ENCODE assay signal across 33 cellular contexts in genomic region chr2:138012968-138013367, GRCh38. TPM values are rescaled to one million over a fixed set of nuclear protein-coding genes. Genes with fewer than 3 reads are reported as not detected.
"Had no signal": no experiment of that assay in that cellular context is flagged by ENCODE, and none has a peak within 500 bp of the region (broad histone marks: within the 10 kb centered on the region; RNA-seq: fewer than 3 reads in every experiment).

No MANE protein-coding gene starts in this region.

- H3K4me1 ChIP-seq: adrenal gland, body of pancreas had no signal

- H3K36me3 ChIP-seq: adrenal gland had no signal

- ATAC-seq: activated CD4-positive, alpha-beta T cell treated with anti-CD3 and anti-CD28 coated beads for 36 hours; activated CD8-positive, alpha-beta memory T cell treated with anti-CD3 and anti-CD28 coated beads, Interleukin-2, amount 10 ng/mL, durations not matched to agents 7 days and 5 days; activated CD8-positive, alpha-beta T cell treated with anti-CD3 and anti-CD28 coated beads, Interleukin-2, amount 10 ng/mL, durations not matched to agents 7 days and 5 days; activated naive CD8-positive, alpha-beta T cell treated with anti-CD3 and anti-CD28 coated beads, Interleukin-2, amount 50 U/mL, for 24 hours; body of pancreas had no signal

- H3K36me3 Mint-ChIP-seq: activated CD4-positive, alpha-beta memory T cell treated with anti-CD3 and anti-CD28 coated beads for 36 hours; activated CD8-positive, alpha-beta memory T cell treated with anti-CD3 and anti-CD28 coated beads, Interleukin-2, amount 10 ng/mL, durations not matched to agents 7 days and 5 days; activated naive CD4-positive, alpha-beta T cell treated with anti-CD3 and anti-CD28 coated beads, Interleukin-2, amount 50 U/mL, for 24 hours; activated naive CD8-positive, alpha-beta T cell treated with anti-CD3 and anti-CD28 coated beads for 36 hours had no signal

- H3K4me3 Mint-ChIP-seq: activated CD4-positive, alpha-beta memory T cell treated with anti-CD3 and anti-CD28 coated beads for 36 hours; activated CD4-positive, alpha-beta T cell treated with anti-CD3 and anti-CD28 coated beads for 36 hours; activated CD4-positive, alpha-beta T cell treated with anti-CD3 and anti-CD28 coated beads, Interleukin-2, amount 10 ng/mL, durations not matched to agents 24 days and 14 days; activated CD8-positive, alpha-beta memory T cell treated with anti-CD3 and anti-CD28 coated beads, Interleukin-2, amount 10 ng/mL, durations not matched to agents 7 days and 5 days; activated CD8-positive, alpha-beta T cell treated with anti-CD3 and anti-CD28 coated beads, Interleukin-2, amount 10 ng/mL, durations not matched to agents 7 days and 5 days; activated naive CD4-positive, alpha-beta T cell treated with anti-CD3 and anti-CD28 coated beads for 36 hours; activated naive CD4-positive, alpha-beta T cell treated with anti-CD3 and anti-CD28 coated beads, Interleukin-2, amount 50 U/mL, for 24 hours; activated naive CD8-positive, alpha-beta T cell treated with anti-CD3 and anti-CD28 coated beads for 36 hours; activated naive CD8-positive, alpha-beta T cell treated with anti-CD3 and anti-CD28 coated beads, Interleukin-2, amount 50 U/mL, for 24 hours; activated T-helper 1 cell treated with anti-CD3 and anti-CD28 coated beads, Interleukin-12 subunit alpha, Interleukin-12 subunit beta, Interleukin-2, Interleukin-4 antibody, amounts not matched to agents 30 ng/mL and 10 ng/mL and 1 ng/mL, durations not matched to agents 14 hours and 24 hours and 36 hours had no signal

- H3K9me3 Mint-ChIP-seq: activated CD4-positive, alpha-beta memory T cell treated with anti-CD3 and anti-CD28 coated beads for 36 hours; activated CD4-positive, alpha-beta T cell treated with anti-CD3 and anti-CD28 coated beads, Interleukin-2, amount 10 ng/mL, durations not matched to agents 24 days and 14 days; activated naive CD4-positive, alpha-beta T cell treated with anti-CD3 and anti-CD28 coated beads for 36 hours; activated naive CD4-positive, alpha-beta T cell treated with anti-CD3 and anti-CD28 coated beads, Interleukin-2, amount 50 U/mL, for 24 hours; activated naive CD8-positive, alpha-beta T cell treated with anti-CD3 and anti-CD28 coated beads for 36 hours; activated naive CD8-positive, alpha-beta T cell treated with anti-CD3 and anti-CD28 coated beads, Interleukin-2, amount 50 U/mL, for 24 hours; activated T-helper 1 cell treated with anti-CD3 and anti-CD28 coated beads, Interleukin-12 subunit alpha, Interleukin-12 subunit beta, Interleukin-2, Interleukin-4 antibody, amounts not matched to agents 30 ng/mL and 10 ng/mL and 1 ng/mL, durations not matched to agents 14 hours and 24 hours and 36 hours; activated T-helper 2 cell treated with anti-CD3 and anti-CD28 coated beads, Interferon-gamma antibody, Interleukin-2, Interleukin-4, amounts not matched to agents 10 μg/mL and 5 μg/mL and 100 μg/mL, durations not matched to agents 14 hours and 24 hours and 36 hours had no signal

- H3K27ac ChIP-seq: adrenal gland, body of pancreas, epithelial cell of prostate, esophagus squamous epithelium had no signal

- H3K4me1 Mint-ChIP-seq: activated CD4-positive, alpha-beta T cell treated with anti-CD3 and anti-CD28 coated beads for 36 hours; activated CD4-positive, alpha-beta T cell treated with anti-CD3 and anti-CD28 coated beads, Interleukin-2, amount 10 ng/mL, durations not matched to agents 24 days and 14 days; activated CD8-positive, alpha-beta memory T cell treated with anti-CD3 and anti-CD28 coated beads, Interleukin-2, amount 10 ng/mL, durations not matched to agents 7 days and 5 days; activated naive CD4-positive, alpha-beta T cell treated with anti-CD3 and anti-CD28 coated beads, Interleukin-2, amount 50 U/mL, for 24 hours; activated naive CD8-positive, alpha-beta T cell treated with anti-CD3 and anti-CD28 coated beads for 36 hours; activated naive CD8-positive, alpha-beta T cell treated with anti-CD3 and anti-CD28 coated beads, Interleukin-2, amount 50 U/mL, for 24 hours had no signal

- H3K4me3 ChIP-seq: adrenal gland, body of pancreas, esophagus squamous epithelium had no signal

- H3K27me3 Mint-ChIP-seq: activated CD4-positive, alpha-beta memory T cell treated with anti-CD3 and anti-CD28 coated beads for 36 hours; activated CD4-positive, alpha-beta T cell treated with anti-CD3 and anti-CD28 coated beads for 36 hours; activated CD4-positive, alpha-beta T cell treated with anti-CD3 and anti-CD28 coated beads, Interleukin-2, amount 10 ng/mL, durations not matched to agents 24 days and 14 days; activated CD8-positive, alpha-beta memory T cell treated with anti-CD3 and anti-CD28 coated beads, Interleukin-2, amount 10 ng/mL, durations not matched to agents 7 days and 5 days; activated naive CD8-positive, alpha-beta T cell treated with anti-CD3 and anti-CD28 coated beads for 36 hours had no signal

- H3K27ac Mint-ChIP-seq: activated CD4-positive, alpha-beta memory T cell treated with anti-CD3 and anti-CD28 coated beads for 36 hours; activated CD4-positive, alpha-beta T cell treated with anti-CD3 and anti-CD28 coated beads for 36 hours; activated CD4-positive, alpha-beta T cell treated with anti-CD3 and anti-CD28 coated beads, Interleukin-2, amount 10 ng/mL, durations not matched to agents 24 days and 14 days; activated CD8-positive, alpha-beta memory T cell treated with anti-CD3 and anti-CD28 coated beads, Interleukin-2, amount 10 ng/mL, durations not matched to agents 7 days and 5 days; activated CD8-positive, alpha-beta T cell treated with anti-CD3 and anti-CD28 coated beads, Interleukin-2, amount 10 ng/mL, durations not matched to agents 7 days and 5 days; activated naive CD4-positive, alpha-beta T cell treated with anti-CD3 and anti-CD28 coated beads for 36 hours; activated naive CD4-positive, alpha-beta T cell treated with anti-CD3 and anti-CD28 coated beads, Interleukin-2, amount 50 U/mL, for 24 hours; activated naive CD8-positive, alpha-beta T cell treated with anti-CD3 and anti-CD28 coated beads for 36 hours; activated naive CD8-positive, alpha-beta T cell treated with anti-CD3 and anti-CD28 coated beads, Interleukin-2, amount 50 U/mL, for 24 hours; activated T-helper 1 cell treated with anti-CD3 and anti-CD28 coated beads, Interleukin-12 subunit alpha, Interleukin-12 subunit beta, Interleukin-2, Interleukin-4 antibody, amounts not matched to agents 30 ng/mL and 10 ng/mL and 1 ng/mL, durations not matched to agents 14 hours and 24 hours and 36 hours; activated T-helper 2 cell treated with anti-CD3 and anti-CD28 coated beads, Interferon-gamma antibody, Interleukin-2, Interleukin-4, amounts not matched to agents 10 μg/mL and 5 μg/mL and 100 μg/mL, durations not matched to agents 14 hours and 24 hours and 36 hours had no signal

- DNase-seq: activated CD4-positive, alpha-beta memory T cell treated with anti-CD3 and anti-CD28 coated beads for 36 hours; activated CD4-positive, alpha-beta T cell treated with anti-CD3 and anti-CD28 coated beads for 36 hours; activated CD4-positive, alpha-beta T cell treated with anti-CD3 and anti-CD28 coated beads, Interleukin-2, amount 10 ng/mL, durations not matched to agents 24 days and 14 days; activated CD4-positive, CD25-positive, alpha-beta regulatory T cell; activated CD4-positive, CD25-positive, alpha-beta regulatory T cell treated with anti-CD3 and anti-CD28 coated beads, Interleukin-2, amount 50 U/mL, for 72 hours; activated CD8-positive, alpha-beta memory T cell treated with anti-CD3 and anti-CD28 coated beads, Interleukin-2, amount 10 ng/mL, durations not matched to agents 7 days and 5 days; activated CD8-positive, alpha-beta memory T cell treated with anti-CD3 and anti-CD28 coated beads, Interleukin-2, amount 50 U/mL, for 4 hours; activated CD8-positive, alpha-beta T cell treated with anti-CD3 and anti-CD28 coated beads, Interleukin-2, amount 10 ng/mL, durations not matched to agents 7 days and 5 days; activated effector memory CD4-positive, alpha-beta T cell treated with anti-CD3 and anti-CD28 coated beads, Interleukin-2, amount 50 U/mL, for 16 hours; activated naive CD4-positive, alpha-beta T cell treated with anti-CD3 and anti-CD28 coated beads for 36 hours; activated naive CD8-positive, alpha-beta T cell treated with anti-CD3 and anti-CD28 coated beads for 36 hours; activated naive CD8-positive, alpha-beta T cell treated with anti-CD3 and anti-CD28 coated beads, Interleukin-2, amount 50 U/mL, for 24 hours; activated T-cell treated with anti-CD3 and anti-CD28 coated beads, Interleukin-2, amount 50 U/mL, for 1 hour; activated T-cell treated with anti-CD3 and anti-CD28 coated beads, Interleukin-2, amount 50 U/mL, for 48 hours; adrenal gland; amygdala; aorta; body of pancreas; caudate nucleus; cortex of kidney; dermis blood vessel endothelial cell; effector CD4-positive, alpha-beta T cell; esophagus squamous epithelium; head of caudate nucleus; T-helper 2 cell had no signal

- H3K9me3 ChIP-seq: adrenal gland, body of pancreas, esophagus squamous epithelium had no signal

- FAIRE-seq: colon, endometrium, endothelial cell of umbilical vein had no signal

- H3K27me3 ChIP-seq: adrenal gland, body of pancreas, esophagus squamous epithelium had no signal

RNA-seq across cellular contexts. Expression of gene HNMT, which starts 48.7 kb away (rescaled TPM):
- total RNA-seq: activated CD4-positive, alpha-beta memory T cell treated with anti-CD3 and anti-CD28 coated beads for 36 hours; activated CD4-positive, alpha-beta T cell treated with anti-CD3 and anti-CD28 coated beads for 36 hours; activated CD4-positive, alpha-beta T cell treated with anti-CD3 and anti-CD28 coated beads, Interleukin-2, amount 10 ng/mL, durations not matched to agents 24 days and 14 days; activated CD8-positive, alpha-beta memory T cell treated with anti-CD3 and anti-CD28 coated beads for 36 hours; activated CD8-positive, alpha-beta memory T cell treated with anti-CD3 and anti-CD28 coated beads, Interleukin-2, amount 10 ng/mL, durations not matched to agents 7 days and 5 days; activated CD8-positive, alpha-beta T cell treated with anti-CD3 and anti-CD28 coated beads, Interleukin-2, amount 10 ng/mL, durations not matched to agents 7 days and 5 days; activated naive CD4-positive, alpha-beta T cell treated with anti-CD3 and anti-CD28 coated beads for 36 hours; activated naive CD8-positive, alpha-beta T cell treated with anti-CD3 and anti-CD28 coated beads for 36 hours; activated T-helper 1 cell treated with anti-CD3 and anti-CD28 coated beads, Interleukin-12 subunit alpha, Interleukin-12 subunit beta, Interleukin-2, Interleukin-4 antibody, amounts not matched to agents 30 ng/mL and 10 ng/mL and 1 ng/mL, durations not matched to agents 14 hours and 24 hours and 36 hours; activated T-helper 2 cell treated with anti-CD3 and anti-CD28 coated beads, Interferon-gamma antibody, Interleukin-2, Interleukin-4, amounts not matched to agents 10 μg/mL and 5 μg/mL and 100 μg/mL, durations not matched to agents 14 hours and 24 hours and 36 hours had no signal
